In the genomic region with DNA sequence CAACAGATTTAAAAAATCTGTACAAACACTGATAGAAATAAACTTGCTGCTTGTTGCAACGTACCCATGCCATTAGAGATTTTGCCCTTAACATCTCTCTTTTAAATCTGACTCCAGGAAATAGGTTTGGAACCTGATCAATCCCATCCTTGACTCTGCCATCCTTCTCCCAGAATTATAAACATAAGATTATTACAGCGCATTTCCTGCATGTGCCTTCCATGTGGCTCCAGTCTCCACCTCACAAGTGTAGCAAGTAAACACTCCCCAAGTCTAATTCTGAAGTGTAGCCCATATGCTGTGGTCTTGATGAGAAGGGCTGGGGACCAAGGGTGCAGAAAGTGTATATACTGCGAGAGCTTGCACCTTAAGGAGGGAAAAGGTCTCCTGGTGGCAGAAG, we compare ENCODE assay signal across 18 cellular contexts.
A peak's percentile ranks its signal among the peaks of the same experiment; 100 is the strongest.
DNase-seq lines count a peak whose midpoint lies in the region; ATAC-seq and TF ChIP-seq lines count a peak whose summit lies in the region.
"Had no signal": no experiment of that assay in that cellular context is flagged by ENCODE, and none has a peak within 500 bp of the region (broad histone marks: within the 10 kb centered on the region; RNA-seq: fewer than 3 reads in every experiment).

No MANE protein-coding gene starts in this region.

- H3K4me1 ChIP-seq in PC-3 (ENCODE audit: insufficient read depth, low read length), result peaks cover 29% of the 10 kb centered on the region
- H3K4me1 ChIP-seq in fibroblast of lung (ENCODE audit: control insufficient read depth, extremely low read depth, insufficient read depth, low read length), result peaks cover 14% of the 10 kb centered on the region
- H3K4me1 ChIP-seq in gastrocnemius medialis, result peaks cover 18 to 63% of the 10 kb centered on the region in 2 donors
- peaks cover 0 to 5% (median 0%) of the 10 kb centered on the region in 4 donors for H3K4me1 ChIP-seq in transverse colon
- H3K4me1 ChIP-seq in aorta (ENCODE audit: control insufficient read depth in 1 of 2, insufficient read depth in 2 of 2, low read length in 2 of 2), result peaks cover 0 to 6% of the 10 kb centered on the region in 2 donors
- H3K4me1 ChIP-seq: breast epithelium, upper lobe of right lung had no signal

- peaks cover 4% of the 10 kb centered on the region for H3F3A ChIP-seq in PC-3 (ENCODE audit: low read length, unreplicated experiment)

- H3K27ac ChIP-seq in PC-3 (ENCODE audit: low read length) (peak overlapping the region; percentile 85), fibroblast of lung (ENCODE audit: insufficient read depth, low read length) (peak overlapping the region; percentile 52), gastrocnemius medialis (peak overlapping the region; percentile 80 to 96 (median 88)), transverse colon (peak overlapping the region in 2 of 4 donors; percentile 38 to 53), aorta (ENCODE audit: low read depth in 1 of 2, low read length in 2 of 2) (peak overlapping the region in 1 of 2 donors; percentile 72)
- H3K27ac ChIP-seq: HL-60, upper lobe of right lung had no signal

- H3K9ac ChIP-seq in PC-3 (ENCODE audit: low read length) (peak overlapping the region; percentile 4; the same call in 1 of the 2 replicates), fibroblast of lung (ENCODE audit: insufficient read depth, low read length) (no peak overlapping the region)

- intact Hi-C loops in PC-3 (cut with micrococcal nuclease) (no loop called here), gastrocnemius medialis (cut with DNase I; ENCODE audit: low total_unique reads) (no loop called here), transverse colon (cut with DNase I; ENCODE audit: low total_unique reads) (no loop called here), aorta (cut with DNase I) (no loop called here)

- H3K9me2 ChIP-seq in PC-3 (replicated peaks; ENCODE audit: low read length), result no peaks in the 10 kb centered on the region

- TF ChIP-seq CTCF in AG10803 (conservative IDR thresholded peaks at IDR 0.05; ENCODE audit: low read length) (peak; percentile 24), PC-3 (conservative IDR thresholded peaks at IDR 0.05; ENCODE audit: low read depth, low read length) (no peak), fibroblast of lung (conservative IDR thresholded peaks at IDR 0.05 in 1 of 2, IDR thresholded peaks at IDR 0.05 in 1 of 2; ENCODE audit: low read depth in 1 of 2, low read length in 2 of 2) (no peak), gastrocnemius medialis (IDR thresholded peaks at IDR 0.05 in 4 of 5, conservative IDR thresholded peaks at IDR 0.05 in 1 of 5) (no peak), transverse colon (IDR thresholded peaks at IDR 0.05) (no peak)

- H3K9me3 ChIP-seq in PC-3 (ENCODE audit: low read length) (no peaks in the 10 kb centered on the region), fibroblast of lung (ENCODE audit: control insufficient read depth, insufficient read depth, low read depth, low read length) (no peaks in the 10 kb centered on the region), gastrocnemius medialis (no peaks in the 10 kb centered on the region), transverse colon (no peaks in the 10 kb centered on the region), aorta (ENCODE audit: control insufficient read depth, low read length) (no peaks in the 10 kb centered on the region)
- H3K9me3 ChIP-seq: breast epithelium, upper lobe of right lung had no signal

- H3K36me3 ChIP-seq in PC-3 (ENCODE audit: low read depth, low read length) (no peaks in the 10 kb centered on the region), fibroblast of lung (ENCODE audit: control insufficient read depth, insufficient read depth, low read length) (no peaks in the 10 kb centered on the region), gastrocnemius medialis (no peaks in the 10 kb centered on the region), transverse colon (no peaks in the 10 kb centered on the region), aorta (ENCODE audit: control insufficient read depth in 1 of 2, insufficient read depth in 2 of 2, low read length in 1 of 2) (no peaks in the 10 kb centered on the region)
- H3K36me3 ChIP-seq: breast epithelium, upper lobe of right lung had no signal

- DNase-seq in AG10803 (ENCODE audit: low read depth) (peak; percentile 71), PC-3 (no peak), fibroblast of lung (ENCODE audit: low read depth in 2 of 2) (peak; percentile 41 to 47), gastrocnemius medialis (no peak), transverse colon (no peak), aorta (no peak), NCI-H2171 (lab: John Stamatoyannopoulos, UW) (no peak), KBM-7 (no peak)
- DNase-seq: activated CD8-positive, alpha-beta T cell treated with anti-CD3 and anti-CD28 coated beads, Interleukin-2, amount 10 ng/mL, durations not matched to agents 7 days and 5 days; activated T-cell treated with anti-CD3 and anti-CD28 coated beads, Interleukin-2, amount 50 U/mL, for 4 hours; COR-L47; H7; NCI-H187; NCI-H510A treated with DMSO at 0.1 percent for 48 hours; stimulated activated naive CD8-positive, alpha-beta T cell treated with anti-CD3 and anti-CD28 coated beads, Interleukin-15, Interleukin-2, amounts not matched to agents 100 U/mL and 50 U/mL, for 24 hours; upper lobe of right lung had no signal

- H4K20me1 ChIP-seq in PC-3 (ENCODE audit: low read length) (no peaks in the 10 kb centered on the region), fibroblast of lung (ENCODE audit: control insufficient read depth, extremely low read depth, insufficient read depth, low read length) (no peaks in the 10 kb centered on the region)

- CTCF ChIA-PET in PC-3 (lab: Charles Lee), result interaction anchor here (0.7 kb wide), 1 partner anchor 48 kb away, joined by 10 read pairs; no protein-coding TSS in a partner anchor

- H3K4me3 ChIP-seq in AG10803 (ENCODE audit: low read length) (no peak overlapping the region), PC-3 (ENCODE audit: low read length) (no peak overlapping the region), fibroblast of lung (replicated peaks in 1 of 4; ENCODE audit: control extremely low read depth in 1 of 4, insufficient read depth in 1 of 4, low read depth in 3 of 4, low read length in 4 of 4) (no peak overlapping the region), gastrocnemius medialis (no peak overlapping the region), transverse colon (no peak overlapping the region), aorta (ENCODE audit: low read length in 2 of 2) (no peak overlapping the region)
- H3K4me3 ChIP-seq: breast epithelium, upper lobe of right lung had no signal

- H2AFZ ChIP-seq in PC-3 (ENCODE audit: low read length) (no peak overlapping the region), fibroblast of lung (ENCODE audit: low read length) (no peak overlapping the region)

- no TSS peak for BruUV-seq in PC-3 (replicated peaks; lab: Mats Ljungman, UMichigan)

- POLR2A ChIA-PET in PC-3 (lab: Charles Lee; ENCODE audit: unreplicated experiment), result no interaction called here

- H3K4me2 ChIP-seq in PC-3 (ENCODE audit: low read length), result peak overlapping the region; percentile 69
- peak overlapping the region; percentile 36 for H3K4me2 ChIP-seq in fibroblast of lung (ENCODE audit: extremely low read depth, insufficient read depth, low read length)

- TF ChIP-seq POLR2A in gastrocnemius medialis (IDR thresholded peaks at IDR 0.05), result no peak
- no peak for TF ChIP-seq POLR2A in transverse colon (IDR thresholded peaks at IDR 0.05)

- 66 to 70% methylated on average over 2 to 3 of the region's 3 CpGs for WGBS in transverse colon (ENCODE audit: low coverage in 1 of 2), 2 donors
- WGBS in aorta, 2 donors, result 38 to 51% methylated on average over 3 of the region's 3 CpGs

- no peak for ATAC-seq in PC-3
- ATAC-seq in gastrocnemius medialis, result no peak
- no peak for ATAC-seq in aorta (ENCODE audit: low FRiP score)
- ATAC-seq: activated CD8-positive, alpha-beta T cell treated with anti-CD3 and anti-CD28 coated beads, Interleukin-2, amount 10 ng/mL, durations not matched to agents 7 days and 5 days; activated T-cell treated with anti-CD3 and anti-CD28 coated beads, Interleukin-2, amount 50 U/mL, for 4 hours; stimulated activated naive CD8-positive, alpha-beta T cell treated with anti-CD3 and anti-CD28 coated beads, Interleukin-15, Interleukin-2, amounts not matched to agents 100 U/mL and 50 U/mL, for 24 hours; upper lobe of right lung had no signal

- no peaks in the 10 kb centered on the region for H3K79me2 ChIP-seq in PC-3 (ENCODE audit: low read length)
- no peaks in the 10 kb centered on the region for H3K79me2 ChIP-seq in fibroblast of lung (ENCODE audit: control insufficient read depth, insufficient read depth, low read length)

- no peak for TF ChIP-seq EP300 in transverse colon (IDR thresholded peaks at IDR 0.05; ENCODE audit: low read depth)

- in situ Hi-C loops in gastrocnemius medialis (cut with MboI; ENCODE audit: low sequenced_read_pairs in 4 of 4), result loop anchor here in 2 of 4 donors (25.0 kb wide), 1 partner anchor 572 kb away; a partner anchor contains a TSS
- in situ Hi-C loops in transverse colon (cut with MboI; ENCODE audit: low pct_ligation_motif_present in 1 of 4, low pct_unique_long_range_greater_than_20kb in 1 of 4, low sequenced_read_pairs in 3 of 4), result no loop called here
- in situ Hi-C loops in KBM-7 (cut with MboI; ENCODE audit: low pct_unique_long_range_greater_than_20kb, low sequenced_read_pairs), result no loop called here

- H3K27me3 ChIP-seq in PC-3 (ENCODE audit: low read length) (no peaks in the 10 kb centered on the region), fibroblast of lung (ENCODE audit: control insufficient read depth, insufficient read depth, low read length) (no peaks in the 10 kb centered on the region), gastrocnemius medialis (no peaks in the 10 kb centered on the region), transverse colon (no peaks in the 10 kb centered on the region), aorta (ENCODE audit: control insufficient read depth in 1 of 2, insufficient read depth in 2 of 2, low read length in 1 of 2) (no peaks in the 10 kb centered on the region)
- H3K27me3 ChIP-seq: breast epithelium, upper lobe of right lung had no signal

Comparison
In these comparisons a context has a peak if more than half of its experiments do, and no peak if none do; other contexts are left out.
1. DNase-seq: peak in AG10803 (single experiment) and fibroblast of lung (2 of 2); none in PC-3 (single experiment), gastrocnemius medialis (0 of 2), transverse colon (single experiment), aorta (0 of 2), NCI-H2171 (single experiment) and KBM-7 (single experiment).